20 cellular contexts compared by ENCODE assay signal in genomic region chr5:89826938-89827337, GRCh38.
"Had no signal": no experiment of that assay in that cellular context is flagged by ENCODE, and none has a peak within 500 bp of the region (broad histone marks: within the 10 kb centered on the region; RNA-seq: fewer than 3 reads in every experiment).

No MANE protein-coding gene starts in this region.

- H3K4me1 ChIP-seq: gastroesophageal sphincter, heart left ventricle, left lung, right lobe of liver, stomach, upper lobe of right lung had no signal

- ATAC-seq: activated CD4-positive, alpha-beta T cell treated with anti-CD3 and anti-CD28 coated beads for 36 hours; gastroesophageal sphincter; heart left ventricle; left lung; right lobe of liver; upper lobe of right lung had no signal

- FAIRE-seq: bronchial epithelial cell, kidney, small intestine had no signal

- H3K27ac ChIP-seq: gastroesophageal sphincter, heart left ventricle, left lung, ovary, right lobe of liver, stomach, upper lobe of right lung, WERI-Rb-1 had no signal

- H3K27me3 ChIP-seq: gastroesophageal sphincter, heart left ventricle, left lung, ovary, right lobe of liver, stomach, upper lobe of right lung had no signal

- DNase-seq: activated CD4-positive, alpha-beta T cell treated with anti-CD3 and anti-CD28 coated beads for 36 hours; activated CD4-positive, alpha-beta T cell treated with anti-CD3 and anti-CD28 coated beads, Interleukin-2, amount 50 U/mL, for 48 hours; activated gamma-delta T cell; cerebellar nuclear complex; cortex of kidney; effector CD4-positive, alpha-beta T cell; heart left ventricle; kidney; left lung; midbrain; ovary; small intestine; stimulated activated CD4-positive, alpha-beta T cell treated with anti-CD3 and anti-CD28 coated beads, Interleukin-15, amount 100 ng/mL, for 24 hours; stimulated activated CD4-positive, alpha-beta T cell treated with anti-CD3 and anti-CD28 coated beads, Interleukin-2, amount 100 ng/mL, for 48 hours; stomach; upper lobe of right lung; WERI-Rb-1 had no signal

- H3K4me3 ChIP-seq: heart left ventricle, left lung, ovary, right lobe of liver, upper lobe of right lung had no signal

- H3K36me3 ChIP-seq: gastroesophageal sphincter, heart left ventricle, left lung, ovary, right lobe of liver, stomach, upper lobe of right lung, WERI-Rb-1 had no signal

- H3K9me3 ChIP-seq: gastroesophageal sphincter, heart left ventricle, left lung, ovary, right lobe of liver, stomach, upper lobe of right lung had no signal
